Comparison of ENCODE assay signal across 8 cellular contexts in the genomic region with DNA sequence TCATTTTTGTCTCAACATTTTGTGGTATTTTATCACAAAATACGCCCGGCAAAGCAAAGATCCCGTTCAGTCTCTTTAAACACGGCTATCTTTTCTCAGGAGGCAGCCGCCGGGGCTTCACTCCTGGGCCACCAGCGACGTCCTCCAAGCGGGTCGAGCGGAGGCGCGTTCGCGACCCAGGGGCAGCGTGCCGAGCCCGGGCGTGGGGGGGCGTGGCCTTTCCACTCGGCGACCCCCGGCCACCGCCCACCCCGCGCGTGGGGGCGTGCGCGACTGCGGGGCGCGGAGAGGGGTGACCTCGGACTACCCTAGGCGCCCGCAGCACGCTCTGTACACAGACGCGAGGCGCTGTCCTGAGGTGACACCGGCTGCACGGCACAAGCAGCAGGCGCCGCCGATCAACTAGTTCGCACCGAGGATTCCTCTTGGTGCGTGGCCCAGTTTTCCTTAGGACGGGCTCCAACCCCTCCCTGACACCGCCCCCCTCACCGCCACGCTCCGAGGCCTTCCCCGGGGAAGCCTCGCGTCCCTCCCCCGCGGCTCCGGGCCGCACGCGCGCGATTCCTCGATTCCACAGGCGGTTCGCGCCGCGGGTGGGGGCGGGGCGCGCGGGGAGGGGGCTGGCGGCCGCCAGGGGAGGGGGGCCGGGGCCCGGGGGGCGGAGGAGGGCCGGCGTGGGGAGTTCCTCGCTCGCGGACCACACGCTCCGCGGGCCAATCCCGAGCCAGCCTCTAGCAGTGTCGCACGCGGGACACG. TPM values are rescaled to one million over a fixed set of nuclear protein-coding genes. Genes with fewer than 3 reads are reported as not detected.
DNase-seq lines count a peak whose midpoint lies in the region; ATAC-seq and TF ChIP-seq lines count a peak whose summit lies in the region.

No MANE protein-coding gene starts in this region.

- H3K27ac Mint-ChIP-seq in CD4-positive, alpha-beta T cell: peak overlapping the region; percentile 97

- in situ Hi-C loops in SK-MEL-5 (cut with HindIII; ENCODE audit: low pct_unique_long_range_greater_than_20kb, low sequenced_read_pairs): no loop called here

- H3K4me3 Mint-ChIP-seq in CD4-positive, alpha-beta T cell: peak overlapping the region; percentile 100

- H3K36me3 Mint-ChIP-seq in CD4-positive, alpha-beta T cell (ENCODE audit: low read depth): peaks cover 38% of the 10 kb centered on the region

- H3K36me3 ChIP-seq in HUES48 (ENCODE audit: control insufficient read depth, insufficient read depth, low read length) (peaks cover 9% of the 10 kb centered on the region; the same call in 1 of the 2 replicates), right atrium auricular region (no peaks in the 10 kb centered on the region), rectal smooth muscle tissue (ENCODE audit: control insufficient read depth, insufficient read depth, low read length) (no peaks in the 10 kb centered on the region)

- H3K27ac ChIP-seq in CD4-positive, alpha-beta T cell (ENCODE audit: low read depth, low read length): peak overlapping the region; percentile 92
- peak overlapping the region; percentile 91 for H3K27ac ChIP-seq in HUES48 (ENCODE audit: low read depth, low read length)
- peak overlapping the region; percentile 26 for H3K27ac ChIP-seq in angular gyrus (ENCODE audit: low read depth, low read length)
- H3K27ac ChIP-seq in right atrium auricular region: peak overlapping the region; percentile 94 to 95
- peak overlapping the region; percentile 97 for H3K27ac ChIP-seq in rectal smooth muscle tissue (ENCODE audit: low read depth, low read length)

- no peaks in the 10 kb centered on the region for H3K27me3 ChIP-seq in CD4-positive, alpha-beta T cell (ENCODE audit: control insufficient read depth, insufficient read depth, low read length)
- H3K27me3 ChIP-seq in HUES48 (ENCODE audit: control insufficient read depth, insufficient read depth, low read length): no peaks in the 10 kb centered on the region
- H3K27me3 ChIP-seq in right atrium auricular region: no peaks in the 10 kb centered on the region
- no peaks in the 10 kb centered on the region for H3K27me3 ChIP-seq in rectal smooth muscle tissue (ENCODE audit: control insufficient read depth, insufficient read depth, low read length)

- H3K4me1 ChIP-seq in HUES48 (ENCODE audit: control insufficient read depth, insufficient read depth, low read length) (peaks cover 41% of the 10 kb centered on the region), right atrium auricular region (peaks cover 0 to 28% of the 10 kb centered on the region in 2 donors), rectal smooth muscle tissue (ENCODE audit: control insufficient read depth, insufficient read depth, low read length) (no peaks in the 10 kb centered on the region)

- peak overlapping the region; percentile 67 for H3K9ac ChIP-seq in HUES48 (ENCODE audit: low read depth, low read length)
- H3K9ac ChIP-seq in rectal smooth muscle tissue (ENCODE audit: low read length): peak overlapping the region; percentile 40

- H3K27me3 Mint-ChIP-seq in CD4-positive, alpha-beta T cell: peaks cover 4% of the 10 kb centered on the region

- ATAC-seq in CD4-positive, alpha-beta T cell (ENCODE audit: poor library complexity): peak; percentile 21
- peak; percentile 15 for ATAC-seq in GM19438 (IDR thresholded peaks at IDR 0.05; ENCODE audit: low read depth, unreplicated experiment)

- TF ChIP-seq CTCF in CD4-positive, alpha-beta T cell (IDR thresholded peaks at IDR 0.05): no peak
- peak in 1 of 2 donors; percentile 27 for TF ChIP-seq CTCF in right atrium auricular region (IDR thresholded peaks at IDR 0.05)

- CTCF ChIA-PET in CD4-positive, alpha-beta T cell (lab: Charles Lee): no interaction called here

- peak overlapping the region; percentile 97 for H3K4me3 ChIP-seq in HUES48 (ENCODE audit: low read depth, low read length)
- peak overlapping the region; percentile 88 to 95 for H3K4me3 ChIP-seq in right atrium auricular region
- H3K4me3 ChIP-seq in rectal smooth muscle tissue (ENCODE audit: low read length): peak overlapping the region; percentile 95

- no peaks in the 10 kb centered on the region for H3K9me3 ChIP-seq in CD4-positive, alpha-beta T cell (ENCODE audit: control insufficient read depth, low read length)
- H3K9me3 ChIP-seq in HUES48 (ENCODE audit: control insufficient read depth, insufficient read depth, low read length) (no peaks in the 10 kb centered on the region), right atrium auricular region (no peaks in the 10 kb centered on the region)

- intact Hi-C loops in CD4-positive, alpha-beta T cell (cut with DNase I, micrococcal nuclease): loop anchor here (2.0 to 10.0 kb wide), 13 partner anchors 48 to 1670 kb away; a partner anchor contains a TSS

- peaks cover 16% of the 10 kb centered on the region for H3K4me1 Mint-ChIP-seq in CD4-positive, alpha-beta T cell (ENCODE audit: low read depth)

- POLR2A ChIA-PET in CD4-positive, alpha-beta T cell (lab: Charles Lee): interaction anchor here (0.9 to 1.2 kb wide), 11 partner anchors 9 to 1670 kb away, joined by 3 to 6 read pairs (median 4); a partner anchor contains a TSS

- no peaks in the 10 kb centered on the region for H3K9me3 Mint-ChIP-seq in CD4-positive, alpha-beta T cell

- DNase-seq in CD4-positive, alpha-beta T cell: peak; percentile 45 to 66 (median 56)
- peak; percentile 73 for DNase-seq in SK-MEL-5 (ENCODE audit: low read depth, low spot score)
- DNase-seq in right atrium auricular region (ENCODE audit: low spot score): peak; percentile 89
- no peak for DNase-seq in NCI-H1092 (lab: John Stamatoyannopoulos, UW)

RNA-seq across cellular contexts. Expression of a gene that starts 1.1 kb away (rescaled TPM):
- 10 to 100 TPM; 32.0 to 33.0 TPM for total RNA-seq in CD4-positive, alpha-beta T cell
- 35.5 and 37.6 TPM in 2 replicates for total RNA-seq in SK-MEL-5 (2014; rRNA removed; shearing (Covaris generic))
- 44.4 and 57.0 TPM in 2 replicates for polyA plus RNA-seq in SK-MEL-5 (2015; cell fraction: cytosol; rRNA removed)
- 74.2 and 74.8 TPM in 2 replicates for polyA plus RNA-seq in SK-MEL-5 (2015; cell fraction: nucleus; rRNA removed)
- total RNA-seq in right atrium auricular region: 1 to 10 TPM; 6.5 to 6.7 TPM

Comparison
In these comparisons a context has a peak if more than half of its experiments do, and no peak if none do; other contexts are left out.
1. H3K27ac ChIP-seq: peak in every context shown above with its lines; median percentile 97 in rectal smooth muscle tissue; 94 in right atrium auricular region; 92 in CD4-positive, alpha-beta T cell; 91 in HUES48; 26 in angular gyrus.